In genomic region chr5:138331449-138332368, GRCh38 we compare ENCODE assay signal across 1 cellular context.
TF ChIP-seq lines count a peak whose summit lies in the region.

CDC25C (minus strand) TSS chr5:138331804; CDS start chr5:138331180, 624 bp downstream.

TF ChIP-seq in K562, 482 proteins besides CTCF, POLR2A, EP300 and RAD21 (continued from another document and continues in another):
- TF ChIP-seq CHAMP1 (IDR thresholded peaks at IDR 0.05) (no peak), IRF9 (tag; IDR thresholded peaks at IDR 0.05) (no peak), KHSRP (IDR thresholded peaks at IDR 0.05) (no peak), ZFX (CRISPR knock-in tag; IDR thresholded peaks at IDR 0.05) (peak; percentile 96), HDAC8 (tag; IDR thresholded peaks at IDR 0.05) (no peak), ZBTB5 (IDR thresholded peaks at IDR 0.05) (no peak), NONO (IDR thresholded peaks at IDR 0.05; ENCODE audit: low read depth in 2 of 2, low read length in 1 of 2) (no peak), BRF1 (IDR thresholded peaks at IDR 0.05; ENCODE audit: borderline replicate concordance, extremely low read depth, insufficient read length) (no peak), HBP1 (CRISPR knock-in tag; IDR thresholded peaks at IDR 0.05) (peak; percentile 96; the same call in 1 of the 2 replicates), ZBTB49 (CRISPR knock-in tag; IDR thresholded peaks at IDR 0.05; ENCODE audit: borderline replicate concordance) (no peak), ZNF511 (CRISPR knock-in tag; IDR thresholded peaks at IDR 0.05) (peak; percentile 72; the same call in 1 of the 2 replicates), VEZF1 (CRISPR knock-in tag; IDR thresholded peaks at IDR 0.05) (peak; percentile 53; the same call in 1 of the 2 replicates), PHTF2 (CRISPR knock-in tag; IDR thresholded peaks at IDR 0.05) (no peak), AFF1 (IDR thresholded peaks at IDR 0.05; ENCODE audit: low read depth in 1 of 2, partially characterized antibody in 2 of 2) (peak in 1 of 2 experiments; percentile 43), CXXC5 (CRISPR knock-in tag; IDR thresholded peaks at IDR 0.05) (peak; percentile 77), GATAD2A (IDR thresholded peaks at IDR 0.05) (0 out of 2 replicates have a peak, but pooled peaks have one; percentile 14), CTCFL (IDR thresholded peaks at IDR 0.05; ENCODE audit: borderline replicate concordance, insufficient read depth, low read depth, low read length, poor library complexity, severe bottlenecking) (no peak), HMBOX1 (IDR thresholded peaks at IDR 0.05) (peak; percentile 76; the same call in 1 of the 2 replicates), TOE1 (IDR thresholded peaks at IDR 0.05; ENCODE audit: borderline replicate concordance) (no peak), TOE1 (CRISPR knock-in tag; IDR thresholded peaks at IDR 0.05; ENCODE audit: borderline replicate concordance, low read depth) (no peak), ZNF551 (CRISPR knock-in tag; IDR thresholded peaks at IDR 0.05) (no peak), BDP1 (IDR thresholded peaks at IDR 0.05; ENCODE audit: insufficient read depth, insufficient read length) (no peak), TAL1 (IDR thresholded peaks at IDR 0.05) (no peak), ZNF143 (CRISPR knock-in tag; IDR thresholded peaks at IDR 0.05) (no peak), ZNF57 (CRISPR knock-in tag; IDR thresholded peaks at IDR 0.05) (no peak), ARID3B (CRISPR knock-in tag; IDR thresholded peaks at IDR 0.05; ENCODE audit: borderline replicate concordance) (no peak), KAT2B (IDR thresholded peaks at IDR 0.05; ENCODE audit: low read depth, low read length) (no peak), RFX1 (IDR thresholded peaks at IDR 0.05) (no peak), MECOM (CRISPR knock-in tag; IDR thresholded peaks at IDR 0.05) (no peak), ZNF699 (CRISPR knock-in tag; IDR thresholded peaks at IDR 0.05; ENCODE audit: insufficient replicate concordance) (no peak), ZNF449 (CRISPR knock-in tag; IDR thresholded peaks at IDR 0.05) (no peak)
